Comparison of ENCODE assay signal across 33 cellular contexts in genomic region chr2:40298026-40298425, GRCh38.
DNase-seq lines count a peak whose midpoint lies in the region; ATAC-seq, FAIRE-seq and TF ChIP-seq lines count a peak whose summit lies in the region.
"Had no signal": no experiment of that assay in that cellular context is flagged by ENCODE, and none has a peak within 500 bp of the region (broad histone marks: within the 10 kb centered on the region; RNA-seq: fewer than 3 reads in every experiment).

No MANE protein-coding gene starts in this region.

- FAIRE-seq in HepG2 (lab: Jason Lieb, UNC) (no peak), A549 (lab: Jason Lieb, UNC) (no peak)
- FAIRE-seq: A204.1 had no signal

- H3K4me2 ChIP-seq in HepG2 (ENCODE audit: low read depth, low read length) (no peak overlapping the region), A549 (no peak overlapping the region), IMR-90 (ENCODE audit: low read depth, low read length) (no peak overlapping the region), trophoblast cell (ENCODE audit: low read length) (no peak overlapping the region)
- H3K4me2 ChIP-seq: BLaER1; BLaER1 treated with 17β-estradiol and CSF1 and Interleukin-3, amounts not matched to agents 10 nM and 100 nM had no signal

- in situ Hi-C loops in HepG2 (cut with HindIII; ENCODE audit: extremely low pct_ligation_motif_present, low pct_unique_long_range_greater_than_20kb) (no loop called here), IMR-90 (cut with MboI; ENCODE audit: low sequenced_read_pairs) (no loop called here), brain microvascular endothelial cell (cut with HindIII; ENCODE audit: low pct_ligation_motif_present, low sequenced_read_pairs) (no loop called here)

- H2BK20ac ChIP-seq in IMR-90 (ENCODE audit: low read depth, low read length): no peak overlapping the region

- TF ChIP-seq RAD21 in HepG2 (CRISPR knock-in tag; IDR thresholded peaks at IDR 0.05) (no peak), A549 (conservative IDR thresholded peaks at IDR 0.05 in 1 of 2, IDR thresholded peaks at IDR 0.05 in 1 of 2) (no peak), IMR-90 (IDR thresholded peaks at IDR 0.05; ENCODE audit: low read length) (no peak)

- no peak overlapping the region for H2BK5ac ChIP-seq in IMR-90 (ENCODE audit: low read depth, low read length, poor library complexity, severe bottlenecking)
- H2BK5ac ChIP-seq in trophoblast cell (ENCODE audit: low read depth, low read length, poor library complexity): no peak overlapping the region

- no peak overlapping the region for H3K56ac ChIP-seq in IMR-90 (ENCODE audit: extremely low read depth, insufficient read depth, low read length)

- no peak overlapping the region for H2BK12ac ChIP-seq in trophoblast cell (ENCODE audit: low read length)

- no peak overlapping the region for H3K27ac ChIP-seq in HepG2 (ENCODE audit: extremely low read length, insufficient read depth, low read length)
- no peak overlapping the region for H3K27ac ChIP-seq in right lobe of liver
- no peak overlapping the region for H3K27ac ChIP-seq in A549
- no peak overlapping the region for H3K27ac ChIP-seq in IMR-90 (ENCODE audit: insufficient read depth, low read length)
- H3K27ac ChIP-seq in trophoblast cell (ENCODE audit: low read depth, low read length): no peak overlapping the region
- no peak overlapping the region for H3K27ac ChIP-seq in body of pancreas
- no peak overlapping the region for H3K27ac ChIP-seq in brain microvascular endothelial cell
- H3K27ac ChIP-seq: 22Rv1; BLaER1; BLaER1 treated with 17β-estradiol and CSF1 and Interleukin-3, amounts not matched to agents 10 nM and 100 nM; C4-2B had no signal

- dilution Hi-C loops in IMR-90 (cut with HindIII; ENCODE audit: low sequenced_read_pairs, unreplicated experiment): no loop called here

- no peak overlapping the region for H2BK120ac ChIP-seq in IMR-90 (ENCODE audit: low read depth, low read length)
- no peak overlapping the region for H2BK120ac ChIP-seq in trophoblast cell (ENCODE audit: insufficient read depth, low read length, poor library complexity)

- CTCF ChIA-PET in HepG2 (lab: Yijun Ruan, JAX; ENCODE audit: low intra/inter-chr PET ratio, low total read pairs): no interaction called here
- CTCF ChIA-PET in A549 (lab: Yijun Ruan, JAX): interaction anchor here (1.4 kb wide), 1 partner anchor 11 kb away, joined by 5 read pairs; no protein-coding TSS in a partner anchor
- CTCF ChIA-PET in IMR-90 (lab: Yijun Ruan, JAX): no interaction called here

- H4K8ac ChIP-seq in IMR-90 (ENCODE audit: low read depth in 2 of 2, low read length in 2 of 2) (no peak overlapping the region), trophoblast cell (ENCODE audit: low read depth, low read length) (no peak overlapping the region)

- H2BK15ac ChIP-seq in IMR-90 (ENCODE audit: low read depth, low read length): no peak overlapping the region

- no peaks in the 10 kb centered on the region for H3K79me2 ChIP-seq in HepG2 (ENCODE audit: insufficient read depth, low read length)
- H3K79me2 ChIP-seq in trophoblast cell (ENCODE audit: control insufficient read depth, insufficient read depth, low read length, poor library complexity): no peaks in the 10 kb centered on the region

- 4% methylated on average over 3 of the region's 3 CpGs for WGBS in HepG2 (ENCODE audit: low lambda C conversion rate)
- 67% methylated on average over 2 of the region's 3 CpGs for WGBS in right lobe of liver (ENCODE audit: insufficient coverage, low coverage, low lambda C conversion rate, missing lambda C conversion rate)
- WGBS in A549 (ENCODE audit: missing lambda C conversion rate): 32% methylated on average over 3 of the region's 3 CpGs
- WGBS in IMR-90 (ENCODE audit: extremely low coverage in 2 of 2, insufficient read length in 1 of 2), 2 experiments: no CpG with 5 or more reads among the region's 3 CpGs
- no CpG with 5 or more reads among the region's 3 CpGs for WGBS in trophoblast cell (ENCODE audit: extremely low coverage, insufficient coverage, insufficient read length)
- WGBS in body of pancreas, 2 donors: 66 to 81% methylated on average over 3 of the region's 3 CpGs

- H3K4me3 ChIP-seq in HepG2 (replicated peaks in 1 of 3; ENCODE audit: insufficient read depth in 1 of 3, low read depth in 2 of 3, low read length in 3 of 3) (no peak overlapping the region), right lobe of liver (no peak overlapping the region), A549 (no peak overlapping the region), IMR-90 (ENCODE audit: insufficient read depth, low read depth, low read length) (no peak overlapping the region), trophoblast cell (ENCODE audit: low read depth, low read length) (no peak overlapping the region), body of pancreas (no peak overlapping the region), brain microvascular endothelial cell (ENCODE audit: low read depth, low read length) (no peak overlapping the region)
- H3K4me3 ChIP-seq: BLaER1; BLaER1 treated with 17β-estradiol and CSF1 and Interleukin-3, amounts not matched to agents 10 nM and 100 nM had no signal

- no peak overlapping the region for H3K14ac ChIP-seq in IMR-90 (replicated peaks; ENCODE audit: low read depth, low read length)
- H3K14ac ChIP-seq in trophoblast cell (ENCODE audit: low read length): no peak overlapping the region

- DNase-seq in HepG2 (ENCODE audit: low spot score) (no peak), right lobe of liver (no peak), A549 (ENCODE audit: low read depth in 1 of 2, low spot score in 1 of 2) (no peak), IMR-90 (no peak), trophoblast cell (no peak), body of pancreas (no peak), brain microvascular endothelial cell (no peak), GM20000 (ENCODE audit: low spot score) (no peak)
- DNase-seq: 8988T; ACHN; AML-193; BE2C; C1 segment of cervical spinal cord; Caco-2; Calu3; CD4-positive, alpha-beta memory T cell; CD4-positive, alpha-beta T cell; CD4-positive, CD25-positive, alpha-beta regulatory T cell; CD8-positive, alpha-beta memory T cell; CD8-positive, alpha-beta T cell; COR-L47; DMS 273 treated with DMSO at 0.1 percent for 48 hours; DMS153; DMS53; DMS79; DMS79 treated with DMSO at 0.1 percent for 48 hours; DND-41; EL had no signal

- H4K20me1 ChIP-seq in HepG2 (ENCODE audit: insufficient read depth, low read length): no peaks in the 10 kb centered on the region
- no peaks in the 10 kb centered on the region; the same call in 1 of the 2 replicates for H4K20me1 ChIP-seq in IMR-90 (ENCODE audit: insufficient read depth, low read length)
- H4K20me1 ChIP-seq: BLaER1 had no signal

- H4K12ac ChIP-seq in trophoblast cell (ENCODE audit: low read depth, low read length): no peak overlapping the region

- BruUV-seq in HepG2 (replicated peaks; lab: Mats Ljungman, UMichigan): no TSS peak
- no TSS peak for BruUV-seq in IMR-90 (replicated peaks; lab: Mats Ljungman, UMichigan)

- H3K9ac ChIP-seq in HepG2 (ENCODE audit: insufficient read depth, low read depth, low read length) (no peak overlapping the region), IMR-90 (ENCODE audit: low read depth, low read length) (no peak overlapping the region), trophoblast cell (ENCODE audit: low read length) (no peak overlapping the region)
- H3K9ac ChIP-seq: BLaER1; BLaER1 treated with 17β-estradiol and CSF1 and Interleukin-3, amounts not matched to agents 10 nM and 100 nM had no signal

- no peak overlapping the region for H2AK5ac ChIP-seq in IMR-90 (ENCODE audit: low read depth, low read length)
- H2AK5ac ChIP-seq in trophoblast cell (ENCODE audit: low read length): peak overlapping the region; percentile 21

- H3K36me3 ChIP-seq in HepG2 (replicated peaks in 1 of 2; ENCODE audit: control insufficient read depth in 1 of 2, insufficient read depth in 2 of 2, low read length in 2 of 2) (no peaks in the 10 kb centered on the region), right lobe of liver (no peaks in the 10 kb centered on the region), IMR-90 (ENCODE audit: control insufficient read depth, insufficient read depth, low read length) (no peaks in the 10 kb centered on the region), trophoblast cell (ENCODE audit: control insufficient read depth in 1 of 2, insufficient read depth in 2 of 2, low read length in 2 of 2) (no peaks in the 10 kb centered on the region), body of pancreas (replicated peaks in 1 of 2; ENCODE audit: insufficient read depth in 1 of 2, low read depth in 2 of 2) (no peaks in the 10 kb centered on the region), brain microvascular endothelial cell (replicated peaks) (no peaks in the 10 kb centered on the region)
- H3K36me3 ChIP-seq: BE2C, BLaER1 had no signal

- TF ChIP-seq CTCF in HepG2 (CRISPR knock-in tag; IDR thresholded peaks at IDR 0.05): no peak
- no peak for TF ChIP-seq CTCF in right lobe of liver (IDR thresholded peaks at IDR 0.05)
- no peak for TF ChIP-seq CTCF in A549 (IDR thresholded peaks at IDR 0.05)
- no peak for TF ChIP-seq CTCF in IMR-90 (conservative IDR thresholded peaks at IDR 0.05; ENCODE audit: low read depth, low read length)
- TF ChIP-seq CTCF in body of pancreas (IDR thresholded peaks at IDR 0.05): no peak
- no peak for TF ChIP-seq CTCF in brain microvascular endothelial cell (IDR thresholded peaks at IDR 0.05; ENCODE audit: low read depth, low read length, missing control alignments)
- no peak for TF ChIP-seq CTCF in GM20000 (IDR thresholded peaks at IDR 0.05; ENCODE audit: extremely low read depth, missing control alignments)

- H3K9me3 ChIP-seq in HepG2 (ENCODE audit: low read length) (no peaks in the 10 kb centered on the region), right lobe of liver (no peaks in the 10 kb centered on the region), A549 (no peaks in the 10 kb centered on the region), IMR-90 (ENCODE audit: control insufficient read depth, insufficient read depth, low read length) (no peaks in the 10 kb centered on the region), trophoblast cell (ENCODE audit: insufficient read depth, low read depth, low read length) (no peaks in the 10 kb centered on the region), body of pancreas (no peaks in the 10 kb centered on the region)
- H3K9me3 ChIP-seq: BE2C; BLaER1; BLaER1 treated with 17β-estradiol and CSF1 and Interleukin-3, amounts not matched to agents 10 nM and 100 nM; Caco-2 had no signal

- no peak for ATAC-seq in HepG2
- ATAC-seq in right lobe of liver: no peak
- ATAC-seq in A549: no peak
- no peak for ATAC-seq in IMR-90 (ENCODE audit: low read depth)
- no peak for ATAC-seq in body of pancreas
- ATAC-seq: CD8-positive, alpha-beta T cell had no signal

- no peak overlapping the region for H2AK9ac ChIP-seq in IMR-90 (replicated peaks; ENCODE audit: low read depth, low read length, poor library complexity)

- H3K18ac ChIP-seq in IMR-90 (ENCODE audit: low read depth, low read length) (no peak overlapping the region), trophoblast cell (ENCODE audit: low read length) (no peak overlapping the region)

- TF ChIP-seq EP300 in HepG2 (IDR thresholded peaks at IDR 0.05; ENCODE audit: low read depth in 2 of 2, low read length in 2 of 2) (no peak), HepG2 (CRISPR knock-in tag; IDR thresholded peaks at IDR 0.05; ENCODE audit: borderline replicate concordance) (no peak), A549 (IDR thresholded peaks at IDR 0.05) (no peak)

- H2AFZ ChIP-seq in HepG2 (ENCODE audit: low read length): no peak overlapping the region
- H2AFZ ChIP-seq in IMR-90 (replicated peaks; ENCODE audit: low read length, poor library complexity): no peak overlapping the region
- no peak overlapping the region for H2AFZ ChIP-seq in trophoblast cell (ENCODE audit: insufficient read depth, low read length, poor library complexity)

- H3K79me1 ChIP-seq in IMR-90 (ENCODE audit: low read depth in 1 of 2, low read length in 2 of 2): peaks cover 4 to 5% of the 10 kb centered on the region in 2 experiments; a peak in 1 of 4 replicates
- H3K79me1 ChIP-seq in trophoblast cell (ENCODE audit: low read length): peaks cover 9% of the 10 kb centered on the region

- H3K27me3 ChIP-seq in HepG2 (ENCODE audit: control insufficient read depth in 1 of 2, insufficient read depth in 2 of 2, low read length in 2 of 2) (no peaks in the 10 kb centered on the region), right lobe of liver (no peaks in the 10 kb centered on the region), IMR-90 (ENCODE audit: control insufficient read depth, insufficient read depth, low read length) (no peaks in the 10 kb centered on the region), trophoblast cell (ENCODE audit: insufficient read depth, low read length) (no peaks in the 10 kb centered on the region), body of pancreas (no peaks in the 10 kb centered on the region), brain microvascular endothelial cell (replicated peaks) (no peaks in the 10 kb centered on the region)
- H3K27me3 ChIP-seq: BE2C; BLaER1; BLaER1 treated with 17β-estradiol and CSF1 and Interleukin-3, amounts not matched to agents 10 nM and 100 nM had no signal

- no peak for TF ChIP-seq POLR2A in HepG2 (IDR thresholded peaks at IDR 0.05; ENCODE audit: insufficient read depth in 1 of 2, low read depth in 2 of 2, low read length in 2 of 2)
- no peak for TF ChIP-seq POLR2A in right lobe of liver (IDR thresholded peaks at IDR 0.05)
- no peak for TF ChIP-seq POLR2A in A549 (IDR thresholded peaks at IDR 0.05; ENCODE audit: low read length)
- no peak for TF ChIP-seq POLR2A in IMR-90 (IDR thresholded peaks at IDR 0.05; ENCODE audit: low read depth, low read length)
- TF ChIP-seq POLR2A in body of pancreas (IDR thresholded peaks at IDR 0.05): no peak

- H3K23ac ChIP-seq in IMR-90 (ENCODE audit: low read depth, low read length): no peak overlapping the region
- no peak overlapping the region for H3K23ac ChIP-seq in trophoblast cell (ENCODE audit: low read length)

- H3K4me1 ChIP-seq in HepG2 (ENCODE audit: insufficient read depth, low read length) (no peaks in the 10 kb centered on the region), right lobe of liver (no peaks in the 10 kb centered on the region), A549 (no peaks in the 10 kb centered on the region), IMR-90 (ENCODE audit: control insufficient read depth, insufficient read depth, low read length) (no peaks in the 10 kb centered on the region; the same call in 1 of the 2 replicates), trophoblast cell (ENCODE audit: control insufficient read depth in 1 of 2, insufficient read depth in 2 of 2, low read length in 2 of 2) (peaks cover 8 to 10% of the 10 kb centered on the region in 2 experiments), body of pancreas (no peaks in the 10 kb centered on the region)
- H3K4me1 ChIP-seq: BE2C, Caco-2 had no signal

- intact Hi-C loops in HepG2 (cut with micrococcal nuclease; ENCODE audit: unreplicated experiment) (no loop called here), right lobe of liver (cut with DNase I) (no loop called here), IMR-90 (cut with micrococcal nuclease) (no loop called here), body of pancreas (cut with DNase I) (no loop called here)

- no peaks in the 10 kb centered on the region; the same call in 1 of the 2 replicates for H3K9me1 ChIP-seq in IMR-90 (ENCODE audit: insufficient read depth, low read length)

- POLR2A ChIA-PET in HepG2 (lab: Yijun Ruan, JAX) (no interaction called here), A549 (lab: Yijun Ruan, JAX) (no interaction called here), IMR-90 (lab: Charles Lee; ENCODE audit: unreplicated experiment) (interaction anchor here (0.6 kb wide), 1 partner anchor 60 kb away, joined by 10 read pairs; no protein-coding TSS in a partner anchor)

- H4K91ac ChIP-seq in IMR-90 (ENCODE audit: insufficient read depth, low read depth, low read length): no peak overlapping the region
- no peak overlapping the region for H4K91ac ChIP-seq in trophoblast cell (ENCODE audit: low read depth, low read length)

- H3K4ac ChIP-seq in IMR-90 (ENCODE audit: low read depth, low read length) (no peak overlapping the region), trophoblast cell (ENCODE audit: low read depth, low read length) (no peak overlapping the region)

- no peak overlapping the region for H4K5ac ChIP-seq in IMR-90 (ENCODE audit: low read depth, low read length)

Comparison
In these comparisons a context has a peak if more than half of its experiments do, and no peak if none do; other contexts are left out.
1. Of the 38 proteins assayed by ChIP-seq in both HepG2 and A549: peak only in HepG2: none; only in A549: none; in both: MAFK; in neither: 37.